ENCODE assay signal across 19 cellular contexts in genomic region chr11:88411265-88411664, GRCh38.
A peak's percentile ranks its signal among the peaks of the same experiment; 100 is the strongest.
DNase-seq lines count a peak whose midpoint lies in the region; ATAC-seq and TF ChIP-seq lines count a peak whose summit lies in the region.
"Had no signal": no experiment of that assay in that cellular context is flagged by ENCODE, and none has a peak within 500 bp of the region (broad histone marks: within the 10 kb centered on the region; RNA-seq: fewer than 3 reads in every experiment).

No MANE protein-coding gene starts in this region.

- H3K27ac Mint-ChIP-seq in activated naive CD8-positive, alpha-beta T cell treated with anti-CD3 and anti-CD28 coated beads for 36 hours: no peak overlapping the region
- H3K27ac Mint-ChIP-seq: CD4-positive, alpha-beta T cell had no signal

- no peaks in the 10 kb centered on the region for H3K27me3 ChIP-seq in PC-9 (ENCODE audit: insufficient read depth, low read depth)
- H3K27me3 ChIP-seq: neutrophil had no signal

- no peaks in the 10 kb centered on the region for H4K20me1 ChIP-seq in PC-9 (ENCODE audit: insufficient read depth)

- no TSS peak for BruUV-seq in PC-9 (replicated peaks; lab: Mats Ljungman, UMichigan)

- H3K4me3 ChIP-seq in PC-9 (peak overlapping the region; percentile 5; the same call in 1 of the 2 replicates), retinal pigment epithelial cell (ENCODE audit: low read length) (no peak overlapping the region)

- H3K9me2 ChIP-seq in PC-9 (ENCODE audit: insufficient read depth): no peaks in the 10 kb centered on the region

- DNase-seq in Daoy (ENCODE audit: low read depth) (peak; percentile 55), PC-9 (peak in 1 of 2 experiments; percentile 83), retinal pigment epithelial cell (ENCODE audit: low read depth) (peak; percentile 73)
- DNase-seq in stimulated activated CD4-positive, alpha-beta T cell treated with anti-CD3 and anti-CD28 coated beads, Interleukin-4, amount 100 ng/mL, for 4 hours: no peak
- DNase-seq in activated naive CD8-positive, alpha-beta T cell treated with anti-CD3 and anti-CD28 coated beads for 36 hours: no peak
- DNase-seq: activated gamma-delta T cell treated with Interleukin-2 at 50 U/mL for 16 hours; CD4-positive, alpha-beta T cell; effector CD4-positive, alpha-beta T cell; glutamatergic neuron; KG1; NCI-H146; NCI-H524 treated with DMSO at 0.1 percent for 48 hours; small intestine; stimulated activated naive CD8-positive, alpha-beta T cell treated with anti-CD3 and anti-CD28 coated beads, Interleukin-15, Interleukin-2, amounts not matched to agents 100 U/mL and 50 U/mL, for 24 hours; WERI-Rb-1 had no signal

- H3F3A ChIP-seq in PC-9 (ENCODE audit: insufficient read depth, low read depth): peaks cover 48% of the 10 kb centered on the region

- no peaks in the 10 kb centered on the region for H3K27me3 Mint-ChIP-seq in activated naive CD8-positive, alpha-beta T cell treated with anti-CD3 and anti-CD28 coated beads for 36 hours
- H3K27me3 Mint-ChIP-seq: CD4-positive, alpha-beta T cell had no signal

- intact Hi-C loops in PC-9 (cut with micrococcal nuclease; ENCODE audit: unreplicated experiment): no loop called here

- H3K79me2 ChIP-seq in PC-9 (ENCODE audit: low read depth): no peaks in the 10 kb centered on the region

- H3K36me3 Mint-ChIP-seq in activated naive CD8-positive, alpha-beta T cell treated with anti-CD3 and anti-CD28 coated beads for 36 hours: peaks cover 3% of the 10 kb centered on the region

- peak; percentile 89 for ATAC-seq in esophagus mucosa
- ATAC-seq in GM21526 (IDR thresholded peaks at IDR 0.05; ENCODE audit: low FRiP score, unreplicated experiment): no peak
- ATAC-seq in GM18498 (IDR thresholded peaks at IDR 0.05; ENCODE audit: unreplicated experiment): no peak
- ATAC-seq: stimulated activated naive CD8-positive, alpha-beta T cell treated with anti-CD3 and anti-CD28 coated beads, Interleukin-15, Interleukin-2, amounts not matched to agents 100 U/mL and 50 U/mL, for 24 hours had no signal

- POLR2A ChIA-PET in PC-9 (lab: Charles Lee; ENCODE audit: unreplicated experiment): interaction anchor here (0.6 kb wide), 1 partner anchor 1784 kb away, joined by 4 read pairs; no protein-coding TSS in a partner anchor

- peak overlapping the region; percentile 59 for H3K4me2 ChIP-seq in PC-9

- CTCF ChIA-PET in PC-9 (lab: Charles Lee): no interaction called here

- TF ChIP-seq CTCF in PC-9 (conservative IDR thresholded peaks at IDR 0.05) (no peak), retinal pigment epithelial cell (conservative IDR thresholded peaks at IDR 0.05; ENCODE audit: low read depth, low read length) (no peak)

- no peak overlapping the region for H3K4me3 Mint-ChIP-seq in activated naive CD8-positive, alpha-beta T cell treated with anti-CD3 and anti-CD28 coated beads for 36 hours
- H3K4me3 Mint-ChIP-seq: CD4-positive, alpha-beta T cell had no signal

- H3K27ac ChIP-seq in PC-9: peak overlapping the region; percentile 71
- H3K27ac ChIP-seq: neutrophil, WERI-Rb-1 had no signal

- H2AFZ ChIP-seq in PC-9: no peak overlapping the region

- H3K36me3 ChIP-seq in PC-9 (ENCODE audit: low read depth): no peaks in the 10 kb centered on the region
- H3K36me3 ChIP-seq: neutrophil, WERI-Rb-1 had no signal

- no peaks in the 10 kb centered on the region for H3K9me3 Mint-ChIP-seq in activated naive CD8-positive, alpha-beta T cell treated with anti-CD3 and anti-CD28 coated beads for 36 hours
- H3K9me3 Mint-ChIP-seq: CD4-positive, alpha-beta T cell had no signal

- no peaks in the 10 kb centered on the region for H3K9me3 ChIP-seq in PC-9 (ENCODE audit: insufficient read depth, low read depth)
- H3K9me3 ChIP-seq: neutrophil had no signal

- peaks cover 51% of the 10 kb centered on the region for H3K4me1 ChIP-seq in PC-9 (replicated peaks; ENCODE audit: insufficient read depth)

- H3K4me1 Mint-ChIP-seq in activated naive CD8-positive, alpha-beta T cell treated with anti-CD3 and anti-CD28 coated beads for 36 hours: peaks cover 26% of the 10 kb centered on the region

Comparison
In these comparisons a context has a peak if more than half of its experiments do, and no peak if none do; other contexts are left out.
1. DNase-seq: peak in Daoy (single experiment) and retinal pigment epithelial cell (single experiment); none in stimulated activated CD4-positive, alpha-beta T cell treated with anti-CD3 and anti-CD28 coated beads, Interleukin-4, amount 100 ng/mL, for 4 hours (0 of 2) and activated naive CD8-positive, alpha-beta T cell treated with anti-CD3 and anti-CD28 coated beads for 36 hours (single experiment).